7 cellular contexts compared by ENCODE assay signal in the genomic region with DNA sequence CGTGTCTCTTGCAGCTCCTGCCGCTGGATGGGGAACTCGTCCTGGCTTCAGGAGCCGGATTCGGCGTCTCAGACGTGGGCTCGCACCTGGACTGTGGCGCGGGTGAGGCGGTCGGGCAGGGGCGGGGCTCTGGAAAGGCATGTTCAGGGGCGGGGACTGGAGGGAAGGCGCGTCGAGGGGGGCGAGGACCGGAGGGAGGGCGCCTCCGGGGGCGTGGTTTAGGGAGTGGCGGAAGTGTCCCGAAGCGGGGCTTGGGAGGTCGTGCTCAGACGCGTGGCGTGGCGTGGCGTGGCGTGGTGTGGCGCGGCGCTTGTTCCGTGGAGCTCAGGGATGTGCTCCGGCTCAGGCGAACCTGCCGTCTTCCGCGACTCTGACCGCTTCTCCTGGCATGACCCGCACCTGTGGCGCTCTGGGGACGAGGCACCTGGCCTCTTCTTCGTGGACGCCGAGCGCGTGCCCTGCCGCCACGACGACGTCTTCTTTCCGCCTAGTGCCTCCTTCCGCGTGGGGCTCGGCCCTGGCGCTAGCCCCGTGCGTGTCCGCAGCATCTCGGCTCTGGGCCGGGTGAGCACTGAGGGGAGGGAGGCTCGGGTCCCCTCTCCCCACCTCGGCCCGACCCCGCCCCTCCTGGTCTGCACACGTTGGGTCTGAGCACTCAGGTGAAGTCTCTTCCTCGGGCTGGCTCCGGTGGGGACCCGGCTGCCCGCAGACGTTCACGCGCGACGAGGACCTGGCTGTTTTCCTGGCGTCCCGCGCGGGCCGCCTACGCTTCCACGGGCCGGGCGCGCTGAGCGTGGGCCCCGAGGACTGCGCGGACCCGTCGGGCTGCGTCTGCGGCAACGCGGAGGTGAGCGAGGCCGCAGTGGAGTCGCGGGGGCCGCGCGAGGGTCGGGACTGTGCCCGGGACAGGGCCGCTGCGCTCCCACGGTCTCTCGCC. TPM values are rescaled to one million over a fixed set of nuclear protein-coding genes. Genes with fewer than 3 reads are reported as not detected.
DNase-seq lines count a peak whose midpoint lies in the region; ATAC-seq lines count a peak whose summit lies in the region.

No MANE protein-coding gene starts in this region.

- no peaks in the 10 kb centered on the region for H3K36me3 Mint-ChIP-seq in T-helper 1 cell treated with Interleukin-12 subunit alpha and Interleukin-12 subunit beta and Interleukin-4 antibody, amounts not matched to agents 30 μg/mL and 1 μg/mL, for 36 hours (ENCODE audit: low read depth)

- H3K9me3 Mint-ChIP-seq in T-helper 1 cell treated with Interleukin-12 subunit alpha and Interleukin-12 subunit beta and Interleukin-4 antibody, amounts not matched to agents 30 μg/mL and 1 μg/mL, for 36 hours: no peaks in the 10 kb centered on the region

- ATAC-seq in GM18909 (IDR thresholded peaks at IDR 0.05; ENCODE audit: poor library complexity, unreplicated experiment): peak; percentile 70
- ATAC-seq in left lobe of liver: peak; percentile 71

- no peak overlapping the region for H3K27ac Mint-ChIP-seq in T-helper 1 cell treated with Interleukin-12 subunit alpha and Interleukin-12 subunit beta and Interleukin-4 antibody, amounts not matched to agents 30 μg/mL and 1 μg/mL, for 36 hours

- peak; percentile 58 for DNase-seq in HT-29 (ENCODE audit: low spot score)
- DNase-seq in astrocyte of the hippocampus (ENCODE audit: low read depth, low spot score): peak; percentile 72
- DNase-seq in left lobe of liver (ENCODE audit: low spot score): peak; percentile 64
- peak; percentile 49 to 68 (median 56) for DNase-seq in stimulated activated CD4-positive, alpha-beta T cell treated with anti-CD3 and anti-CD28 coated beads, TNF-alpha, amount 100 ng/mL, for 4 hours (ENCODE audit: low read depth in 3 of 3)
- no peak for DNase-seq in SKM-1 (lab: John Stamatoyannopoulos, UW; ENCODE audit: unreplicated experiment)

- peaks cover 1% of the 10 kb centered on the region for H3K4me1 Mint-ChIP-seq in T-helper 1 cell treated with Interleukin-12 subunit alpha and Interleukin-12 subunit beta and Interleukin-4 antibody, amounts not matched to agents 30 μg/mL and 1 μg/mL, for 36 hours (ENCODE audit: low read depth)

- peak overlapping the region; percentile 51 for H3K4me3 Mint-ChIP-seq in T-helper 1 cell treated with Interleukin-12 subunit alpha and Interleukin-12 subunit beta and Interleukin-4 antibody, amounts not matched to agents 30 μg/mL and 1 μg/mL, for 36 hours

- H3K27me3 Mint-ChIP-seq in T-helper 1 cell treated with Interleukin-12 subunit alpha and Interleukin-12 subunit beta and Interleukin-4 antibody, amounts not matched to agents 30 μg/mL and 1 μg/mL, for 36 hours (ENCODE audit: low read depth): peaks cover 49% of the 10 kb centered on the region

RNA-seq across cellular contexts. Expression of a gene that starts 6.2 kb away (rescaled TPM):
- total RNA-seq in HT-29 (2014; rRNA removed; shearing (Covaris generic)): 2.5 and 9.2 TPM in 2 replicates
- total RNA-seq in left lobe of liver: 56.0 TPM
